Comparison of ENCODE assay signal across 26 cellular contexts in the genomic region with DNA sequence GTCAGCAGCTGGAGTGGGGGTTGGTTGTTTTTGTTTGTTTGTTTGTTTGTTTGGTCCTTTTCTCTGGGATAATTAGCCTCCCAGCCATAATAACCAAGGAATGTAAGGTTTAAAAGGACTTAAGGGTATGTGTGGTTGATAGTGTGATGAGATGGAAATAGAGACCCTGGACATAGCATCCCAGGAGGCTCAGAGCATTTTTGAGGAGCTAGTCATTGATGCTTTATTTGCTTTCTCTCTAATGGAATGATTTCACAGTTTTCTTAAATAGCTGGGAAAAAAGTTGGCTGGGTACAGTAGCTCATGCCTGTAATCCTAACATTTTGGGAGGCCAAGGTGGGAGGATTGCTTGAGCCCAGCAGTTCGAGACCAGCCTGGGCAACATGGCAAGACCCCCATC. TPM values are rescaled to one million over a fixed set of nuclear protein-coding genes. Genes with fewer than 3 reads are reported as not detected.
A peak's percentile ranks its signal among the peaks of the same experiment; 100 is the strongest.
DNase-seq lines count a peak whose midpoint lies in the region; TF ChIP-seq lines count a peak whose summit lies in the region.
"Had no signal": no experiment of that assay in that cellular context is flagged by ENCODE, and none has a peak within 500 bp of the region (broad histone marks: within the 10 kb centered on the region; RNA-seq: fewer than 3 reads in every experiment).

No MANE protein-coding gene starts in this region.

- H3K4me3 ChIP-seq in ACC112 (ENCODE audit: low read depth, low read length), result no peak overlapping the region
- no peak overlapping the region for H3K4me3 ChIP-seq in astrocyte of the spinal cord (ENCODE audit: low read depth, low read length)
- H3K4me3 ChIP-seq: BLaER1 treated with 17β-estradiol and CSF1 and Interleukin-3, amounts not matched to agents 10 nM and 100 nM; dorsolateral prefrontal cortex; esophagus squamous epithelium; HAP-1; pancreas; skin epidermis; upper lobe of left lung had no signal

- peaks cover 17% of the 10 kb centered on the region for H3K4me1 ChIP-seq in ACC112 (ENCODE audit: control insufficient read depth, insufficient read depth, low read length, unreplicated experiment)
- H3K4me1 ChIP-seq: esophagus squamous epithelium, HAP-1, pancreas, upper lobe of left lung had no signal

- in situ Hi-C loops in astrocyte of the spinal cord (cut with HindIII; ENCODE audit: low sequenced_read_pairs), result no loop called here

- H3K79me2 ChIP-seq in ACC112 (ENCODE audit: control insufficient read depth, insufficient read depth, low read length, unreplicated experiment), result no peaks in the 10 kb centered on the region

- TF ChIP-seq CTCF in astrocyte of the spinal cord (IDR thresholded peaks at IDR 0.05; ENCODE audit: low read depth, low read length) (no peak), GM10266 (IDR thresholded peaks at IDR 0.05; ENCODE audit: control insufficient read depth, insufficient read depth, low read depth, missing control alignments) (no peak)

- peaks cover 5% of the 10 kb centered on the region; the same call in 1 of the 2 replicates for H3K36me3 ChIP-seq in ACC112 (ENCODE audit: insufficient read depth, low read length)

- H3K27ac ChIP-seq in ACC112 (ENCODE audit: low read depth, low read length), result peak overlapping the region; percentile 11; the same call in 1 of the 2 replicates
- H3K27ac ChIP-seq: BLaER1 treated with 17β-estradiol and CSF1 and Interleukin-3, amounts not matched to agents 10 nM and 100 nM; dorsolateral prefrontal cortex; esophagus squamous epithelium; pancreas; skin epidermis; upper lobe of left lung had no signal

- no peak overlapping the region for H2AFZ ChIP-seq in ACC112 (ENCODE audit: low read length, unreplicated experiment)

- peak; percentile 23 for DNase-seq in HCEC 1CT
- peak; percentile 41 for DNase-seq in astrocyte of the spinal cord (ENCODE audit: low read depth, low spot score)
- DNase-seq in iris pigment epithelial cell (ENCODE audit: low read depth), result peak; percentile 44
- no peak for DNase-seq in midbrain (lab: John Stamatoyannopoulos, UW)
- DNase-seq in GM10266 (ENCODE audit: extremely low spot score), result no peak
- no peak for DNase-seq in cerebellum (ENCODE audit: low spot score)
- no peak for DNase-seq in NCI-H748 treated with DMSO at 0.1 percent for 48 hours (lab: John Stamatoyannopoulos, UW)
- DNase-seq: activated CD4-positive, CD25-positive, alpha-beta regulatory T cell; activated CD8-positive, alpha-beta memory T cell treated with anti-CD3 and anti-CD28 coated beads, Interleukin-2, amount 10 ng/mL, durations not matched to agents 7 days and 5 days; activated naive CD8-positive, alpha-beta T cell treated with anti-CD3 and anti-CD28 coated beads, Interleukin-2, amount 50 U/mL, for 24 hours; activated T-cell treated with anti-CD3 and anti-CD28 coated beads, Interleukin-2, amount 50 U/mL, for 48 hours; dorsolateral prefrontal cortex; esophagus squamous epithelium; immature natural killer cell; Kasumi-1; mammary epithelial cell; NCI-H446 treated with DMSO at 0.1 percent for 48 hours; NCI-H82; pancreas; stimulated activated naive CD4-positive, alpha-beta T cell; T-cell; upper lobe of left lung had no signal

- no peaks in the 10 kb centered on the region for H3K27me3 ChIP-seq in ACC112 (ENCODE audit: insufficient read depth, low read length)
- H3K27me3 ChIP-seq: BLaER1 treated with 17β-estradiol and CSF1 and Interleukin-3, amounts not matched to agents 10 nM and 100 nM; dorsolateral prefrontal cortex; esophagus squamous epithelium; pancreas; upper lobe of left lung had no signal

RNA-seq across cellular contexts. Expression of a gene that starts 45.1 kb away (rescaled TPM):
- 29.3 TPM for total RNA-seq in cerebellum

Comparison
In these comparisons a context has a peak if more than half of its experiments do, and no peak if none do; other contexts are left out.
1. DNase-seq: peak in HCEC 1CT (single experiment), astrocyte of the spinal cord (single experiment) and iris pigment epithelial cell (single experiment); none in midbrain (single experiment), GM10266 (single experiment), cerebellum (single experiment) and NCI-H748 treated with DMSO at 0.1 percent for 48 hours (single experiment).